In genomic region chr7:2637066-2637471, GRCh38 we compare ENCODE assay signal across 1 cellular context.
TF ChIP-seq lines count a peak whose summit lies in the region.

No MANE protein-coding gene starts in this region.

TF ChIP-seq in GM12878, 131 proteins besides CTCF, POLR2A, EP300 and RAD21:
- TF ChIP-seq IRF5 (IDR thresholded peaks at IDR 0.05; ENCODE audit: borderline replicate concordance) (no peak), E4F1 (IDR thresholded peaks at IDR 0.05; ENCODE audit: borderline replicate concordance, partially characterized antibody) (no peak), TAF1 (IDR thresholded peaks at IDR 0.05; ENCODE audit: borderline replicate concordance, low read depth, low read length) (no peak), YY1 (IDR thresholded peaks at IDR 0.05; ENCODE audit: low read depth, low read length) (no peak), ZZZ3 (IDR thresholded peaks at IDR 0.05; ENCODE audit: control insufficient read depth, insufficient read length, low read depth) (no peak), DPF2 (IDR thresholded peaks at IDR 0.05) (no peak), RFX5 (IDR thresholded peaks at IDR 0.05; ENCODE audit: low read depth, low read length) (no peak), RELA (IDR thresholded peaks at IDR 0.05; ENCODE audit: borderline replicate concordance, partially characterized antibody) (no peak), ZNF24 (IDR thresholded peaks at IDR 0.05) (no peak), ATF3 (IDR thresholded peaks at IDR 0.05; ENCODE audit: borderline replicate concordance, extremely low read depth, low read depth, low read length) (no peak), CBX5 (IDR thresholded peaks at IDR 0.05; ENCODE audit: low read depth) (no peak), MTA2 (IDR thresholded peaks at IDR 0.05; ENCODE audit: low read depth) (no peak), TCF7 (IDR thresholded peaks at IDR 0.05; ENCODE audit: borderline replicate concordance) (no peak), USF1 (IDR thresholded peaks at IDR 0.05; ENCODE audit: borderline replicate concordance, extremely low read length, insufficient read depth, low read depth, low read length) (no peak), NFIC (IDR thresholded peaks at IDR 0.05; ENCODE audit: low read depth, low read length) (no peak), TBL1XR1 (IDR thresholded peaks at IDR 0.05; ENCODE audit: low read depth, low read length) (no peak), NKRF (conservative IDR thresholded peaks at IDR 0.05) (no peak), LARP7 (IDR thresholded peaks at IDR 0.05) (no peak), FOXK2 (IDR thresholded peaks at IDR 0.05) (no peak)
